3 cellular contexts compared by ENCODE assay signal in genomic region chr14:49999826-50000214, GRCh38.
TF ChIP-seq lines count a peak whose summit lies in the region.

No MANE protein-coding gene starts in this region.

TF ChIP-seq in SK-N-SH, 30 proteins besides CTCF, POLR2A, EP300 and RAD21 (continued from another document):
- TF ChIP-seq REST (IDR thresholded peaks at IDR 0.05; ENCODE audit: low read depth, low read length) (no peak), FOXJ3 (CRISPR knock-in tag; IDR thresholded peaks at IDR 0.05) (no peak), RFX5 (IDR thresholded peaks at IDR 0.05; ENCODE audit: low read length) (no peak), SIN3A (IDR thresholded peaks at IDR 0.05; ENCODE audit: borderline replicate concordance, low read depth, low read length) (no peak), EZH2phosphoT487 (IDR thresholded peaks at IDR 0.05; ENCODE audit: borderline replicate concordance, low read depth) (no peak), MXI1 (IDR thresholded peaks at IDR 0.05; ENCODE audit: low read depth, low read length) (no peak), USF1 (IDR thresholded peaks at IDR 0.05; ENCODE audit: borderline replicate concordance, low read depth) (no peak), USF2 (IDR thresholded peaks at IDR 0.05; ENCODE audit: borderline replicate concordance, low read depth, low read length) (no peak), RXRA (IDR thresholded peaks at IDR 0.05; ENCODE audit: borderline replicate concordance, low read depth) (no peak), FOSL2 (IDR thresholded peaks at IDR 0.05; ENCODE audit: borderline replicate concordance, low read depth) (no peak), POLR2AphosphoS5 (IDR thresholded peaks at IDR 0.05; ENCODE audit: low read depth, low read length) (no peak), SMC3 (IDR thresholded peaks at IDR 0.05; ENCODE audit: low read depth, low read length) (no peak), JUND (IDR thresholded peaks at IDR 0.05) (no peak), GABPA (IDR thresholded peaks at IDR 0.05; ENCODE audit: low read depth) (no peak)

TF ChIP-seq in SK-N-SH treated with all-trans-retinoic acid at 6 μM for 48 hours, 23 proteins besides CTCF, POLR2A, EP300 and RAD21 (continued from another document):
- TF ChIP-seq CSRNP3 (CRISPR knock-in tag; IDR thresholded peaks at IDR 0.05) (no peak), ZFP3 (CRISPR knock-in tag; IDR thresholded peaks at IDR 0.05) (no peak)

TF ChIP-seq in HepG2, 621 proteins besides CTCF, POLR2A, EP300 and RAD21 (continued from another document):
- TF ChIP-seq FOXO4 (CRISPR knock-in tag; conservative IDR thresholded peaks at IDR 0.05): no peak
TF ChIP-seq in HepG2: peak in this region for 0.
